Comparison of ENCODE assay signal across 1 cellular context in genomic region chr19:12527034-12527836, GRCh38.
TF ChIP-seq lines count a peak whose summit lies in the region.

No MANE protein-coding gene starts in this region.

TF ChIP-seq in K562, 482 proteins besides CTCF, POLR2A, EP300 and RAD21 (continued from another document and continues in another):
- TF ChIP-seq NKRF (IDR thresholded peaks at IDR 0.05; ENCODE audit: borderline replicate concordance) (no peak), SMAD1 (IDR thresholded peaks at IDR 0.05; ENCODE audit: low read depth, low read length, partially characterized antibody) (no peak), U2AF1 (optimal IDR thresholded peaks at IDR 0.05; ENCODE audit: low read depth, low read length) (no peak), ZNF551 (CRISPR knock-in tag; IDR thresholded peaks at IDR 0.05) (no peak), POU5F1 (IDR thresholded peaks at IDR 0.05; ENCODE audit: borderline replicate concordance, low read depth, low read length, partially characterized antibody) (no peak), CBX5 (IDR thresholded peaks at IDR 0.05; ENCODE audit: borderline replicate concordance, low read depth) (peak; percentile 98; the same call in 1 of the 2 replicates), ARHGAP35 (IDR thresholded peaks at IDR 0.05; ENCODE audit: partially characterized antibody) (no peak), RNF2 (IDR thresholded peaks at IDR 0.05) (no peak), POLR2H (tag; IDR thresholded peaks at IDR 0.05; ENCODE audit: low read depth) (no peak), PATZ1 (CRISPR knock-in tag; IDR thresholded peaks at IDR 0.05; ENCODE audit: borderline replicate concordance) (no peak), LEF1 (IDR thresholded peaks at IDR 0.05) (0 out of 2 replicates have a peak, but pooled peaks have one; percentile 42), TSHZ1 (CRISPR knock-in tag; IDR thresholded peaks at IDR 0.05) (no peak), RFX7 (CRISPR knock-in tag; IDR thresholded peaks at IDR 0.05) (no peak), ZFP30 (CRISPR knock-in tag; IDR thresholded peaks at IDR 0.05; ENCODE audit: borderline replicate concordance) (no peak), STAG1 (CRISPR knock-in tag; IDR thresholded peaks at IDR 0.05; ENCODE audit: borderline replicate concordance) (no peak), ZSCAN29 (IDR thresholded peaks at IDR 0.05) (no peak), E2F3 (CRISPR knock-in tag; IDR thresholded peaks at IDR 0.05) (no peak), ZNF274 (IDR thresholded peaks at IDR 0.05; ENCODE audit: borderline replicate concordance, low read depth, low read length) (peak; percentile 99), RFX1 (IDR thresholded peaks at IDR 0.05) (no peak), ZNF311 (CRISPR knock-in tag; IDR thresholded peaks at IDR 0.05) (no peak), ETS2 (tag; IDR thresholded peaks at IDR 0.05; ENCODE audit: borderline replicate concordance, poor library complexity, severe bottlenecking) (no peak), POLR3G (IDR thresholded peaks at IDR 0.05; ENCODE audit: extremely low read depth, insufficient read length, insufficient replicate concordance) (no peak), MEF2A (IDR thresholded peaks at IDR 0.05; ENCODE audit: control insufficient read depth, low read depth, low read length) (no peak), CXXC5 (CRISPR knock-in tag; IDR thresholded peaks at IDR 0.05) (no peak), TRIM28 (IDR thresholded peaks at IDR 0.05) (peak; percentile 100), ZBTB11 (CRISPR knock-in tag; IDR thresholded peaks at IDR 0.05) (peak in 1 of 3 experiments; percentile 31; a peak in 1 of 6 replicates), GABPB1 (CRISPR knock-in tag; IDR thresholded peaks at IDR 0.05) (no peak), SAFB2 (IDR thresholded peaks at IDR 0.05; ENCODE audit: borderline replicate concordance, low read depth, low read length, severe bottlenecking) (no peak), XRCC5 (IDR thresholded peaks at IDR 0.05; ENCODE audit: low read depth, low read length) (no peak), MED1 (CRISPR knock-in tag; IDR thresholded peaks at IDR 0.05; ENCODE audit: borderline replicate concordance) (no peak), ZNF316 (IDR thresholded peaks at IDR 0.05) (no peak), OTX1 (CRISPR knock-in tag; IDR thresholded peaks at IDR 0.05) (no peak), SPI1 (IDR thresholded peaks at IDR 0.05; ENCODE audit: borderline replicate concordance, low read depth, low read length) (no peak), ZNF766 (CRISPR knock-in tag; conservative IDR thresholded peaks at IDR 0.05) (peak; percentile 76), NUFIP1 (IDR thresholded peaks at IDR 0.05; ENCODE audit: partially characterized antibody) (no peak), XRCC3 (IDR thresholded peaks at IDR 0.05) (peak; percentile 99), KLF10 (CRISPR knock-in tag; IDR thresholded peaks at IDR 0.05) (no peak), ZNF384 (IDR thresholded peaks at IDR 0.05; ENCODE audit: low read depth, low read length) (no peak), PURB (CRISPR knock-in tag; IDR thresholded peaks at IDR 0.05; ENCODE audit: low read depth) (no peak), KLF13 (tag; IDR thresholded peaks at IDR 0.05; ENCODE audit: borderline replicate concordance, low read depth) (no peak), PREB (CRISPR knock-in tag; IDR thresholded peaks at IDR 0.05) (no peak), CCNT2 (IDR thresholded peaks at IDR 0.05; ENCODE audit: borderline replicate concordance, extremely low read depth, insufficient read length, low read depth, low read length) (no peak), EHMT2 (IDR thresholded peaks at IDR 0.05) (no peak), ASH1L (IDR thresholded peaks at IDR 0.05; ENCODE audit: borderline replicate concordance, low read depth, partially characterized antibody) (no peak), SP1 (CRISPR knock-in tag; IDR thresholded peaks at IDR 0.05) (no peak), ZNF165 (CRISPR knock-in tag; IDR thresholded peaks at IDR 0.05; ENCODE audit: borderline replicate concordance) (no peak), TGIF2 (CRISPR knock-in tag; IDR thresholded peaks at IDR 0.05) (no peak), ARID4B (CRISPR knock-in tag; IDR thresholded peaks at IDR 0.05) (no peak), SRF (CRISPR knock-in tag; IDR thresholded peaks at IDR 0.05) (no peak), ZNF445 (CRISPR knock-in tag; IDR thresholded peaks at IDR 0.05; ENCODE audit: low read depth) (peak; percentile 72; the same call in 1 of the 2 replicates), ELF2 (CRISPR knock-in tag; IDR thresholded peaks at IDR 0.05) (no peak), ATF7 (IDR thresholded peaks at IDR 0.05) (0 out of 2 replicates have a peak, but pooled peaks have one; percentile 18)
- TF ChIP-seq, protein P1, sequence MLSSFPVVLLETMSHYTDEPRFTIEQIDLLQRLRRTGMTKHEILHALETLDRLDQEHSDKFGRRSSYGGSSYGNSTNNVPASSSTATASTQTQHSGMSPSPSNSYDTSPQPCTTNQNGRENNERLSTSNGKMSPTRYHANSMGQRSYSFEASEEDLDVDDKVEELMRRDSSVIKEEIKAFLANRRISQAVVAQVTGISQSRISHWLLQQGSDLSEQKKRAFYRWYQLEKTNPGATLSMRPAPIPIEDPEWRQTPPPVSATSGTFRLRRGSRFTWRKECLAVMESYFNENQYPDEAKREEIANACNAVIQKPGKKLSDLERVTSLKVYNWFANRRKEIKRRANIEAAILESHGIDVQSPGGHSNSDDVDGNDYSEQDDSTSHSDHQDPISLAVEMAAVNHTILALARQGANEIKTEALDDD (IDR thresholded peaks at IDR 0.05) = no peak
